In the genomic region with DNA sequence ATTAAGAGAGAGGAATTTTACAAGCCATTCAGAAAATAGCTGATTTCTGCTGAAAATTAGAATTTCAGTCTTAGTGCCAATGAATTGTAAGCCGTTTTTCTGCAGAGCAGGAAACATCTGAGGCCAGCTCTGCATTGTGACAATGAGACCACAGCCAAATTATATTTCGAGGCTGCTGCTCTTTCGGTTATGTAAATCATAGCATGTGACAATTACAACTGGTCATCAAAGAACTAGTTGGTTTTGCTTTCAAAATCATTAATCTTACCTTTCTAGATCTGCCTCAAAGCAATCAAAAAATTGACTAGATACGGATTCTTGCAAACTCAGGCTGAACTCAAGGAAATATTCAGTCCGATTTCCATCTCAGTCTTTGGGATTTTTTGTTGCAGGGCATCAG, we compare ENCODE assay signal across 12 cellular contexts. TPM values are rescaled to one million over a fixed set of nuclear protein-coding genes. Genes with fewer than 3 reads are reported as not detected.
DNase-seq lines count a peak whose midpoint lies in the region; ATAC-seq lines count a peak whose summit lies in the region.
"Had no signal": no experiment of that assay in that cellular context is flagged by ENCODE, and none has a peak within 500 bp of the region (broad histone marks: within the 10 kb centered on the region; RNA-seq: fewer than 3 reads in every experiment).

No MANE protein-coding gene starts in this region.

- ATAC-seq in GM18907 (IDR thresholded peaks at IDR 0.05; ENCODE audit: unreplicated experiment) = peak; percentile 93
- peak; percentile 99 for ATAC-seq in GM21619 (IDR thresholded peaks at IDR 0.05; ENCODE audit: unreplicated experiment)
- peak; percentile 97 for ATAC-seq in HG03175 (IDR thresholded peaks at IDR 0.05; ENCODE audit: unreplicated experiment)
- ATAC-seq in naive B cell (ENCODE audit: low read depth in 2 of 2) = peak; percentile 52 to 72
- ATAC-seq in effector memory CD8-positive, alpha-beta T cell (replicated peaks) = no peak
- ATAC-seq: SK-N-SH treated with all-trans-retinoic acid at 6 μM for 48 hours had no signal

- peak; percentile 4 for DNase-seq in naive B cell
- DNase-seq in MG63 = no peak
- DNase-seq in effector memory CD8-positive, alpha-beta T cell = no peak
- DNase-seq in foreskin melanocyte = no peak
- DNase-seq: NCI-H2081 treated with DMSO at 0.1 percent for 48 hours had no signal

- H3K9me3 Mint-ChIP-seq in naive B cell = peaks cover 0 to 6% (median 0%) of the 10 kb centered on the region in 7 donors
- peaks cover 3 to 11% of the 10 kb centered on the region in 2 donors for H3K9me3 Mint-ChIP-seq in effector memory CD8-positive, alpha-beta T cell

- H3K4me1 Mint-ChIP-seq in naive B cell = peaks cover 0 to 18% (median 4%) of the 10 kb centered on the region in 3 donors
- H3K4me1 Mint-ChIP-seq in effector memory CD8-positive, alpha-beta T cell (ENCODE audit: low read depth in 2 of 2) = no peaks in the 10 kb centered on the region

- H3K36me3 Mint-ChIP-seq in naive B cell = no peaks in the 10 kb centered on the region
- H3K36me3 Mint-ChIP-seq in effector memory CD8-positive, alpha-beta T cell (ENCODE audit: insufficient read depth) = no peaks in the 10 kb centered on the region

- no peak overlapping the region for H3K4me3 ChIP-seq in MG63
- H3K4me3 ChIP-seq: lung had no signal

- no peaks in the 10 kb centered on the region for H3K36me3 ChIP-seq in MG63

- H3K27me3 ChIP-seq in MG63 = no peaks in the 10 kb centered on the region

- no peaks in the 10 kb centered on the region for H3K9me3 ChIP-seq in MG63

- H3K27ac Mint-ChIP-seq in naive B cell = peak overlapping the region in 1 of 6 donors; percentile 78
- no peak overlapping the region for H3K27ac Mint-ChIP-seq in effector memory CD8-positive, alpha-beta T cell

- peaks cover 0 to 6% (median 0%) of the 10 kb centered on the region in 3 donors for H3K27me3 Mint-ChIP-seq in naive B cell
- peaks cover 24 to 40% of the 10 kb centered on the region in 2 donors for H3K27me3 Mint-ChIP-seq in effector memory CD8-positive, alpha-beta T cell

- H3K4me3 Mint-ChIP-seq in naive B cell = peak overlapping the region in 4 of 8 donors; percentile 21 to 69 (median 43)
- no peak overlapping the region for H3K4me3 Mint-ChIP-seq in effector memory CD8-positive, alpha-beta T cell

RNA-seq across cellular contexts. Expression of a gene that starts 33.4 kb away (rescaled TPM):
- not detected for polyA plus RNA-seq in naive B cell (ENCODE audit: low read depth in 6 of 6)
- not detected in 2 replicates for total RNA-seq in MG63 (2014; rRNA removed; shearing (Covaris generic); ENCODE audit: low replicate concordance)
- total RNA-seq: cardiac septum, renal cortical epithelial cell had no signal
